ENCODE assay signal across 6 cellular contexts in genomic region chr3:154050216-154050615, GRCh38.
"Had no signal": no experiment of that assay in that cellular context is flagged by ENCODE, and none has a peak within 500 bp of the region (broad histone marks: within the 10 kb centered on the region; RNA-seq: fewer than 3 reads in every experiment).

No MANE protein-coding gene starts in this region.

- ATAC-seq: GM23338, HepG2 had no signal

- DNase-seq: H9, HCEC 1CT, KBM-7 had no signal

- H3K27ac ChIP-seq: HL-60 had no signal

- H3K4me3 ChIP-seq: GM23338 had no signal
